Comparison of ENCODE assay signal across 13 cellular contexts in genomic region chr15:89429986-89430385, GRCh38.
DNase-seq lines count a peak whose midpoint lies in the region; ATAC-seq, FAIRE-seq and TF ChIP-seq lines count a peak whose summit lies in the region.
"Had no signal": no experiment of that assay in that cellular context is flagged by ENCODE, and none has a peak within 500 bp of the region (broad histone marks: within the 10 kb centered on the region; RNA-seq: fewer than 3 reads in every experiment).

No MANE protein-coding gene starts in this region.

- H3K4me3 Mint-ChIP-seq in glutamatergic neuron (ENCODE audit: unreplicated experiment) = peak overlapping the region; percentile 68

- in situ Hi-C loops in HepG2 (cut with HindIII; ENCODE audit: extremely low pct_ligation_motif_present, low pct_unique_long_range_greater_than_20kb) = loop anchor here (5.0 kb wide), 1 partner anchor 73 kb away; no protein-coding TSS in a partner anchor

- peak overlapping the region; percentile 86 for H3K4me2 ChIP-seq in HepG2 (ENCODE audit: low read depth, low read length)
- H3K4me2 ChIP-seq in OCI-LY3 (ENCODE audit: low read length) = peak overlapping the region; percentile 63

- no TSS peak for BruUV-seq in HepG2 (replicated peaks; lab: Mats Ljungman, UMichigan)

- no peaks in the 10 kb centered on the region for H3K36me3 Mint-ChIP-seq in glutamatergic neuron (ENCODE audit: unreplicated experiment)

- peaks cover 5% of the 10 kb centered on the region for H3K4me1 Mint-ChIP-seq in glutamatergic neuron (ENCODE audit: low read depth, unreplicated experiment)

- POLR2A ChIA-PET in HepG2 (lab: Yijun Ruan, JAX) = no interaction called here

- TF ChIP-seq POLR2A in HepG2 (IDR thresholded peaks at IDR 0.05; ENCODE audit: insufficient read depth in 1 of 2, low read depth in 2 of 2, low read length in 2 of 2) (no peak), right lobe of liver (IDR thresholded peaks at IDR 0.05) (no peak)

- H3K9me3 ChIP-seq in HepG2 (ENCODE audit: low read length) (no peaks in the 10 kb centered on the region), right lobe of liver (no peaks in the 10 kb centered on the region), OCI-LY3 (ENCODE audit: insufficient read depth, low read length) (no peaks in the 10 kb centered on the region)
- H3K9me3 ChIP-seq: HAP-1, upper lobe of left lung had no signal

- H3K36me3 ChIP-seq in HepG2 (replicated peaks in 1 of 2; ENCODE audit: control insufficient read depth in 1 of 2, insufficient read depth in 2 of 2, low read length in 2 of 2) = no peaks in the 10 kb centered on the region
- H3K36me3 ChIP-seq in right lobe of liver = no peaks in the 10 kb centered on the region
- no peaks in the 10 kb centered on the region for H3K36me3 ChIP-seq in OCI-LY3 (replicated peaks; ENCODE audit: low read depth, low read length)
- H3K36me3 ChIP-seq: HAP-1, upper lobe of left lung had no signal

- H3K27ac ChIP-seq in HepG2 (ENCODE audit: extremely low read length, insufficient read depth, low read length) (no peak overlapping the region), right lobe of liver (no peak overlapping the region), OCI-LY3 (ENCODE audit: low read length) (no peak overlapping the region)
- H3K27ac ChIP-seq: RWPE1, upper lobe of left lung had no signal

- H2AFZ ChIP-seq in HepG2 (ENCODE audit: low read length) (no peak overlapping the region), OCI-LY3 (ENCODE audit: low read depth, low read length) (peak overlapping the region; percentile 88; the same call in 1 of the 2 replicates)

- FAIRE-seq in HepG2 (lab: Jason Lieb, UNC) = no peak
- FAIRE-seq: islet of Langerhans had no signal

- intact Hi-C loops in HepG2 (cut with micrococcal nuclease; ENCODE audit: unreplicated experiment) = loop anchor here (1.0 to 2.0 kb wide), 2 partner anchors 13 to 72 kb away; no protein-coding TSS in a partner anchor
- intact Hi-C loops in right lobe of liver (cut with DNase I) = loop anchor here (5.0 kb wide), 2 partner anchors 68 to 73 kb away; no protein-coding TSS in a partner anchor

- no peak overlapping the region for H3K9ac ChIP-seq in HepG2 (ENCODE audit: insufficient read depth, low read depth, low read length)
- peak overlapping the region; percentile 70 for H3K9ac ChIP-seq in OCI-LY3 (ENCODE audit: low read length)

- H3K27me3 Mint-ChIP-seq in glutamatergic neuron (ENCODE audit: unreplicated experiment) = peaks cover 9% of the 10 kb centered on the region

- no peak for TF ChIP-seq EP300 in HepG2 (IDR thresholded peaks at IDR 0.05; ENCODE audit: low read depth in 2 of 2, low read length in 2 of 2)
- no peak for TF ChIP-seq EP300 in HepG2 (CRISPR knock-in tag; IDR thresholded peaks at IDR 0.05; ENCODE audit: borderline replicate concordance)

- TF ChIP-seq CTCF in HepG2 (CRISPR knock-in tag; IDR thresholded peaks at IDR 0.05) (no peak), right lobe of liver (IDR thresholded peaks at IDR 0.05) (no peak), OCI-LY3 (IDR thresholded peaks at IDR 0.05; ENCODE audit: low read depth, low read length) (no peak), glutamatergic neuron (IDR thresholded peaks at IDR 0.05; ENCODE audit: partially characterized antibody, unreplicated experiment) (no peak)

- peak; percentile 27 for ATAC-seq in HepG2
- no peak for ATAC-seq in right lobe of liver
- ATAC-seq in GM21737 (IDR thresholded peaks at IDR 0.05; ENCODE audit: unreplicated experiment) = no peak

- 23% methylated on average over 2 of the region's 2 CpGs for WGBS in HepG2 (ENCODE audit: low lambda C conversion rate)
- WGBS in right lobe of liver (ENCODE audit: insufficient coverage, low coverage, low lambda C conversion rate, missing lambda C conversion rate) = 76% methylated on average over 2 of the region's 2 CpGs

- CTCF ChIA-PET in HepG2 (lab: Yijun Ruan, JAX; ENCODE audit: low intra/inter-chr PET ratio, low total read pairs) = interaction anchor here (2.3 to 3.3 kb wide), 2 partner anchors 13 to 71 kb away, joined by 20 to 45 read pairs; no protein-coding TSS in a partner anchor

- DNase-seq in HepG2 (ENCODE audit: low spot score) (no peak), right lobe of liver (no peak), glutamatergic neuron (no peak), MV-4-11 (lab: John Stamatoyannopoulos, UW) (no peak)
- no peak for DNase-seq in effector CD4-positive, alpha-beta T cell
- no peak for DNase-seq in activated naive CD4-positive, alpha-beta T cell (lab: John Stamatoyannopoulos, UW)

- no peaks in the 10 kb centered on the region for H4K20me1 ChIP-seq in HepG2 (ENCODE audit: insufficient read depth, low read length)
- H4K20me1 ChIP-seq in OCI-LY3 (ENCODE audit: insufficient read depth, low read length) = no peaks in the 10 kb centered on the region

- H3K4me1 ChIP-seq in HepG2 (ENCODE audit: insufficient read depth, low read length) (peaks cover 8% of the 10 kb centered on the region; the same call in 1 of the 2 replicates), right lobe of liver (no peaks in the 10 kb centered on the region), OCI-LY3 (ENCODE audit: low read length) (peaks cover 4% of the 10 kb centered on the region; the same call in 1 of the 2 replicates)
- H3K4me1 ChIP-seq: HAP-1 had no signal

- H3K9me3 Mint-ChIP-seq in glutamatergic neuron (ENCODE audit: unreplicated experiment) = no peaks in the 10 kb centered on the region

- peaks cover 0 to 15% of the 10 kb centered on the region in 2 experiments; a peak in 1 of 5 replicates for H3K27me3 ChIP-seq in HepG2 (ENCODE audit: control insufficient read depth in 1 of 2, insufficient read depth in 2 of 2, low read length in 2 of 2)
- no peaks in the 10 kb centered on the region for H3K27me3 ChIP-seq in right lobe of liver
- no peaks in the 10 kb centered on the region for H3K27me3 ChIP-seq in OCI-LY3 (ENCODE audit: low read depth, low read length)
- H3K27me3 ChIP-seq: upper lobe of left lung had no signal

- H3K4me3 ChIP-seq in HepG2 (replicated peaks in 1 of 3; ENCODE audit: insufficient read depth in 1 of 3, low read depth in 2 of 3, low read length in 3 of 3) (peak overlapping the region in 2 of 3 experiments; percentile 32 to 73; a peak in 2 of 6 replicates), right lobe of liver (no peak overlapping the region), OCI-LY3 (ENCODE audit: low read length) (peak overlapping the region; percentile 85)

- no peak overlapping the region for H3K27ac Mint-ChIP-seq in glutamatergic neuron (ENCODE audit: unreplicated experiment)
- H3K27ac Mint-ChIP-seq: T-helper 17 cell had no signal

- TF ChIP-seq RAD21 in HepG2 (CRISPR knock-in tag; IDR thresholded peaks at IDR 0.05) = no peak

- H3K79me2 ChIP-seq in HepG2 (ENCODE audit: insufficient read depth, low read length) (no peaks in the 10 kb centered on the region), OCI-LY3 (ENCODE audit: low read length) (no peaks in the 10 kb centered on the region)

TF ChIP-seq in HepG2, 621 proteins besides CTCF, POLR2A, EP300 and RAD21:
- no peak for TF ChIP-seq CHD4 (IDR thresholded peaks at IDR 0.05; ENCODE audit: borderline replicate concordance, low read length)
- TF ChIP-seq MTF1 (CRISPR knock-in tag; IDR thresholded peaks at IDR 0.05) = no peak
- no peak for TF ChIP-seq PBX3 (CRISPR knock-in tag; IDR thresholded peaks at IDR 0.05; ENCODE audit: borderline replicate concordance)
- no peak for TF ChIP-seq JARID2 (CRISPR knock-in tag; IDR thresholded peaks at IDR 0.05; ENCODE audit: insufficient replicate concordance)
- TF ChIP-seq TBP (CRISPR knock-in tag; IDR thresholded peaks at IDR 0.05) = no peak
- no peak for TF ChIP-seq NFIB (CRISPR knock-in tag; IDR thresholded peaks at IDR 0.05; ENCODE audit: borderline replicate concordance)
- TF ChIP-seq GATA4 (IDR thresholded peaks at IDR 0.05; ENCODE audit: borderline replicate concordance, low read depth) = no peak
- TF ChIP-seq BCL6 (CRISPR knock-in tag; IDR thresholded peaks at IDR 0.05) = no peak
- no peak for TF ChIP-seq ZNF224 (CRISPR knock-in tag; IDR thresholded peaks at IDR 0.05)
- TF ChIP-seq HOXA3 (CRISPR knock-in tag; IDR thresholded peaks at IDR 0.05) = no peak
- TF ChIP-seq PAWR (CRISPR knock-in tag; IDR thresholded peaks at IDR 0.05; ENCODE audit: borderline replicate concordance) = no peak
- TF ChIP-seq ATF7-NPFF (CRISPR knock-in tag; IDR thresholded peaks at IDR 0.05; ENCODE audit: low read depth) = no peak
- TF ChIP-seq NFKBIZ (CRISPR knock-in tag; IDR thresholded peaks at IDR 0.05) = no peak
- no peak for TF ChIP-seq ZNF747 (CRISPR knock-in tag; IDR thresholded peaks at IDR 0.05; ENCODE audit: borderline replicate concordance)
- TF ChIP-seq HNF4G (IDR thresholded peaks at IDR 0.05; ENCODE audit: borderline replicate concordance, low read depth, low read length) = no peak
- TF ChIP-seq HNF4G (CRISPR knock-in tag; IDR thresholded peaks at IDR 0.05; ENCODE audit: borderline replicate concordance, low read depth) = no peak
- TF ChIP-seq ATF3 (CRISPR knock-in tag; IDR thresholded peaks at IDR 0.05) = no peak

Comparison
In these comparisons a context has a peak if more than half of its experiments do, and no peak if none do; other contexts are left out.
1. H3K4me3 ChIP-seq: peak in HepG2 (2 of 3) and OCI-LY3 (single experiment); none in right lobe of liver (0 of 3).